29 cellular contexts compared by ENCODE assay signal in genomic region chr2:58520903-58521302, GRCh38.
"Had no signal": no experiment of that assay in that cellular context is flagged by ENCODE, and none has a peak within 500 bp of the region (broad histone marks: within the 10 kb centered on the region; RNA-seq: fewer than 3 reads in every experiment).

No MANE protein-coding gene starts in this region.

- H2AFZ ChIP-seq: neural progenitor cell, parathyroid adenoma had no signal

- H3K36me3 ChIP-seq: neural progenitor cell, ovary, right lobe of liver, sigmoid colon, stomach, thoracic aorta, thyroid gland, tibial nerve, upper lobe of left lung, vagina had no signal

- H3K9me3 ChIP-seq: ovary, psoas muscle, right lobe of liver, sigmoid colon, stomach, thoracic aorta, thyroid gland, tibial nerve, upper lobe of left lung, vagina had no signal

- DNase-seq: nephron progenitor cell; occipital lobe; ovary; posterior cingulate gyrus; psoas muscle; right cardiac atrium; right lobe of liver; sigmoid colon; small intestine; stimulated activated CD4-positive, alpha-beta T cell treated with anti-CD3 and anti-CD28 coated beads, Interleukin-15, amount 100 ng/mL, for 24 hours; stimulated activated CD4-positive, alpha-beta T cell treated with anti-CD3 and anti-CD28 coated beads, Interleukin-2, amount 100 ng/mL, for 24 hours; stimulated activated CD4-positive, alpha-beta T cell treated with anti-CD3 and anti-CD28 coated beads, Interleukin-2, amount 100 ng/mL, for 48 hours; stimulated activated CD4-positive, alpha-beta T cell treated with anti-CD3 and anti-CD28 coated beads, Interleukin-4, amount 100 ng/mL, for 24 hours; stimulated activated naive B cell treated with anti-CD40 and anti-IgM and Interleukin-4, amounts not matched to agents 10 μg/mL and 1 μg/mL and 100 μg/mL, for 72 hours; stimulated activated naive CD4-positive, alpha-beta T cell treated with Interleukin-2 at 50 U/mL for 16 hours; stomach; thyroid gland; trophoblast cell; upper lobe of left lung had no signal

- H3K27me3 Mint-ChIP-seq: natural killer cell treated with Interleukin-12 subunit alpha and Interleukin-12 subunit beta and Interleukin-15 and Interleukin-18, amount 100 ng/mL, for 72 hours; progenitor cell of endocrine pancreas; stimulated activated naive CD8-positive, alpha-beta T cell treated with anti-CD3 and anti-CD28 coated beads, Interleukin-15, Interleukin-2, amounts not matched to agents 100 ng/mL and 50 ng/mL, for 24 hours had no signal

- H3K27ac ChIP-seq: neural progenitor cell, ovary, parathyroid adenoma, psoas muscle, right lobe of liver, sigmoid colon, stomach, thoracic aorta, thyroid gland, tibial nerve, upper lobe of left lung, vagina had no signal

- H3K4me1 ChIP-seq: parathyroid adenoma, psoas muscle, right lobe of liver, stomach, thyroid gland, upper lobe of left lung, vagina had no signal

- H3K79me2 ChIP-seq: parathyroid adenoma had no signal

- H3K4me3 ChIP-seq: neural progenitor cell, ovary, psoas muscle, right lobe of liver, sigmoid colon, stomach, thoracic aorta, thyroid gland, tibial nerve, upper lobe of left lung, vagina had no signal

- H3K9ac ChIP-seq: neural progenitor cell, parathyroid adenoma had no signal

- H3K4me1 Mint-ChIP-seq: stimulated activated effector memory CD8-positive, alpha-beta T cell treated with anti-CD3 and anti-CD28 coated beads, Interleukin-12 subunit alpha, Interleukin-12 subunit beta, amount 100 ng/mL, for 72 hours; stimulated activated naive B cell treated with anti-CD40 and anti-IgM and Interleukin-4, amounts not matched to agents 10 μg/mL and 1 μg/mL and 100 μg/mL, for 72 hours had no signal

- ATAC-seq: natural killer cell treated with Interleukin-12 subunit alpha and Interleukin-12 subunit beta and Interleukin-15 and Interleukin-18, amount 100 ng/mL, for 72 hours; psoas muscle; right cardiac atrium; right lobe of liver; stimulated activated effector memory CD8-positive, alpha-beta T cell treated with anti-CD3 and anti-CD28 coated beads, Interleukin-12 subunit alpha, Interleukin-12 subunit beta, amount 100 ng/mL, for 72 hours; stimulated activated naive B cell treated with anti-CD40 and anti-IgM and Interleukin-4, amounts not matched to agents 10 μg/mL and 1 μg/mL and 100 μg/mL, for 72 hours had no signal

- H3K9me3 Mint-ChIP-seq: natural killer cell treated with Interleukin-12 subunit alpha and Interleukin-12 subunit beta and Interleukin-15 and Interleukin-18, amount 100 ng/mL, for 72 hours; nephron progenitor cell; neural progenitor cell; stimulated activated effector memory CD8-positive, alpha-beta T cell treated with anti-CD3 and anti-CD28 coated beads, Interleukin-12 subunit alpha, Interleukin-12 subunit beta, amount 100 ng/mL, for 72 hours; stimulated activated naive B cell treated with anti-CD40 and anti-IgM and Interleukin-4, amounts not matched to agents 10 μg/mL and 1 μg/mL and 100 μg/mL, for 72 hours; stimulated activated naive CD8-positive, alpha-beta T cell treated with anti-CD3 and anti-CD28 coated beads, Interleukin-15, Interleukin-2, amounts not matched to agents 100 ng/mL and 50 ng/mL, for 24 hours had no signal

- H3K4me3 Mint-ChIP-seq: natural killer cell treated with Interleukin-12 subunit alpha and Interleukin-12 subunit beta and Interleukin-15 and Interleukin-18, amount 100 ng/mL, for 72 hours; nephron progenitor cell; neural progenitor cell; stimulated activated effector memory CD8-positive, alpha-beta T cell treated with anti-CD3 and anti-CD28 coated beads, Interleukin-12 subunit alpha, Interleukin-12 subunit beta, amount 100 ng/mL, for 72 hours; stimulated activated naive B cell treated with anti-CD40 and anti-IgM and Interleukin-4, amounts not matched to agents 10 μg/mL and 1 μg/mL and 100 μg/mL, for 72 hours; stimulated activated naive CD8-positive, alpha-beta T cell treated with anti-CD3 and anti-CD28 coated beads, Interleukin-15, Interleukin-2, amounts not matched to agents 100 ng/mL and 50 ng/mL, for 24 hours had no signal

- FAIRE-seq: small intestine, urothelium cell line had no signal

- H3K27me3 ChIP-seq: neural progenitor cell, ovary, sigmoid colon, stomach, thyroid gland, tibial nerve, upper lobe of left lung, vagina had no signal

- H3K4me2 ChIP-seq: neural progenitor cell had no signal

- H3K36me3 Mint-ChIP-seq: natural killer cell treated with Interleukin-12 subunit alpha and Interleukin-12 subunit beta and Interleukin-15 and Interleukin-18, amount 100 ng/mL, for 72 hours; neural progenitor cell; stimulated activated effector memory CD8-positive, alpha-beta T cell treated with anti-CD3 and anti-CD28 coated beads, Interleukin-12 subunit alpha, Interleukin-12 subunit beta, amount 100 ng/mL, for 72 hours; stimulated activated naive B cell treated with anti-CD40 and anti-IgM and Interleukin-4, amounts not matched to agents 10 μg/mL and 1 μg/mL and 100 μg/mL, for 72 hours had no signal

- H3K27ac Mint-ChIP-seq: natural killer cell treated with Interleukin-12 subunit alpha and Interleukin-12 subunit beta and Interleukin-15 and Interleukin-18, amount 100 ng/mL, for 72 hours; nephron progenitor cell; neural progenitor cell; progenitor cell of endocrine pancreas; stimulated activated effector memory CD8-positive, alpha-beta T cell treated with anti-CD3 and anti-CD28 coated beads, Interleukin-12 subunit alpha, Interleukin-12 subunit beta, amount 100 ng/mL, for 72 hours; stimulated activated naive B cell treated with anti-CD40 and anti-IgM and Interleukin-4, amounts not matched to agents 10 μg/mL and 1 μg/mL and 100 μg/mL, for 72 hours; stimulated activated naive CD8-positive, alpha-beta T cell treated with anti-CD3 and anti-CD28 coated beads, Interleukin-15, Interleukin-2, amounts not matched to agents 100 ng/mL and 50 ng/mL, for 24 hours had no signal
